ENCODE assay signal across 28 cellular contexts in genomic region chr17:32916134-32916533, GRCh38. TPM values are rescaled to one million over a fixed set of nuclear protein-coding genes. Genes with fewer than 3 reads are reported as not detected.
"Had no signal": no experiment of that assay in that cellular context is flagged by ENCODE, and none has a peak within 500 bp of the region (broad histone marks: within the 10 kb centered on the region; RNA-seq: fewer than 3 reads in every experiment).

No MANE protein-coding gene starts in this region.

- H3K36me3 ChIP-seq: adrenal gland, SJSA1 had no signal

- H3K4me3 ChIP-seq: adrenal gland, SJSA1 had no signal

- H3K4me1 Mint-ChIP-seq: T-helper 17 cell had no signal

- H3K36me3 Mint-ChIP-seq: activated naive CD8-positive, alpha-beta T cell had no signal

- H3K27me3 Mint-ChIP-seq: activated naive CD8-positive, alpha-beta T cell had no signal

- ATAC-seq: HepG2, SK-N-SH treated with all-trans-retinoic acid at 6 μM for 48 hours, T-helper 17 cell had no signal

- H3K27ac ChIP-seq: adrenal gland, SJSA1, VCaP had no signal

- H3K27ac Mint-ChIP-seq: activated naive CD4-positive, alpha-beta T cell treated with anti-CD3 and anti-CD28 coated beads for 36 hours; activated naive CD8-positive, alpha-beta T cell; activated T-cell treated with anti-CD3 and anti-CD28 coated beads, Interleukin-2, amount 50 U/mL, for 24 hours; T-helper 17 cell had no signal

- FAIRE-seq: HepG2, RCC 7860 had no signal

- H3K9me3 ChIP-seq: adrenal gland, SJSA1 had no signal

- H3K27me3 ChIP-seq: adrenal gland, SJSA1 had no signal

- H3K4me3 Mint-ChIP-seq: activated naive CD4-positive, alpha-beta T cell treated with anti-CD3 and anti-CD28 coated beads for 36 hours; activated naive CD8-positive, alpha-beta T cell; activated T-cell treated with anti-CD3 and anti-CD28 coated beads, Interleukin-2, amount 50 U/mL, for 24 hours; T-helper 17 cell had no signal

- DNase-seq: activated CD4-positive, alpha-beta T cell treated with anti-CD3 and anti-CD28 coated beads, Interleukin-2, amount 50 U/mL, for 48 hours; activated CD4-positive, CD25-positive, alpha-beta regulatory T cell; activated CD8-positive, alpha-beta memory T cell treated with anti-CD3 and anti-CD28 coated beads, Interleukin-2, amount 50 U/mL, for 4 hours; activated gamma-delta T cell; activated naive CD4-positive, alpha-beta T cell treated with anti-CD3 and anti-CD28 coated beads for 36 hours; activated T-cell treated with anti-CD3 and anti-CD28 coated beads, Interleukin-2, amount 50 U/mL, for 24 hours; adrenal gland; anterior cingulate cortex; cerebellar nuclear complex; Karpas-422; MM.1S; NCI-H1105; NCI-H1436; NCI-H1694 treated with DMSO at 0.1 percent for 48 hours; NCI-H2029 treated with DMSO at 0.1 percent for 48 hours; NCI-H510A treated with DMSO at 0.1 percent for 48 hours; NCI-H69; SHP77; SW 1271; T-helper 17 cell; T1000 had no signal

- H3K9me3 Mint-ChIP-seq: activated naive CD4-positive, alpha-beta T cell treated with anti-CD3 and anti-CD28 coated beads for 36 hours; activated T-cell treated with anti-CD3 and anti-CD28 coated beads, Interleukin-2, amount 50 U/mL, for 24 hours had no signal

RNA-seq across cellular contexts. Expression of gene TMEM98, which starts 11.8 kb away (rescaled TPM):
- total RNA-seq: activated CD8-positive, alpha-beta memory T cell treated with anti-CD3 and anti-CD28 coated beads for 36 hours; activated naive CD4-positive, alpha-beta T cell treated with anti-CD3 and anti-CD28 coated beads for 36 hours; T-helper 17 cell had no signal
